In the genomic region with DNA sequence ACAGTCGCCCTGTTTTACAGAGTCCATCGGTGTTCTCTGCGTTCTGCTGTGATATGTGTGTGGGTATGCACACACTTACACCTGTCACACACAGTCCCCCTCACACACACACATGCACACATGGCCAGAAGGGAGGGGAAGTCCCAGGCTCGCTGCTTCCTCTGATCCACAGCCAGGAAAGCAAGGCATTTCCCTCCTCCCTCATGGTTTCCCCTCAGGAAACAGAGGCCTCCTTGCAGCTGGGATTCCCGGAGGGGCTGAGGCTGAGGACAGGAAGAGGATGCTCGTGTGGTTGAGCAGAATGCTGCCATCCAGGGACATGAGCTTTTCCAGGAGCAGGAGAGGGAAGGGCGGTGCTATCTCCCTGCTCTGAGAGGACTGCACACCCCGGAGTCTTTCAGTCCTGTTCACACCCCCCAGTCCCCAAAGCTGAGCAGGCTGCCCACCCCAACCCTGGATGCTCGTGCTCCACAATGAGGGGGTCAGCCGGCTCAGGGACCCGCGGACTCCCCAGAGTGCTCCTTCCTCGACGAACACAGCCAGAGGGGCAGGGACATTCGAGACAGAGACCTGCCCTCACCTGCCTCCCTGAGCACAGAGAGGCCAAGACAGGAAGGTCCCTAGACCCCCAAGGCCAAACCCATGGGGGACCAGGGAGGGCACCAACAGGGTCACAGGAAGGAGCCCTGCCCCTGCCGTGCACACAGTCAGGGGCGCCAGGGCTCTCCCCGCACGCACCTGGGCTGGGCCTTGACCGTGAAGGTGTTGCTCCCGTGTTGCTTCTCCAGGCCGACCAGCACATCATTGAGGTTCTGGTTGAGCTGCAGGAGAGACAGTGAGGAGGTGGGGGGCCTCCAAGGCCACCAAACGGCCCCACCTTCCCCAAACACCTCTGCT, we compare ENCODE assay signal across 1 cellular context.
TF ChIP-seq lines count a peak whose summit lies in the region.

No MANE protein-coding gene starts in this region.

TF ChIP-seq in IMR-90, 13 proteins besides CTCF, POLR2A, EP300 and RAD21:
- TF ChIP-seq MXI1 (IDR thresholded peaks at IDR 0.05; ENCODE audit: borderline replicate concordance, low read depth, low read length) = no peak
- TF ChIP-seq BHLHE40 (IDR thresholded peaks at IDR 0.05; ENCODE audit: low read depth, low read length) = no peak
- TF ChIP-seq SMC3 (IDR thresholded peaks at IDR 0.05; ENCODE audit: low read depth, low read length) = no peak
- TF ChIP-seq, protein P1, sequence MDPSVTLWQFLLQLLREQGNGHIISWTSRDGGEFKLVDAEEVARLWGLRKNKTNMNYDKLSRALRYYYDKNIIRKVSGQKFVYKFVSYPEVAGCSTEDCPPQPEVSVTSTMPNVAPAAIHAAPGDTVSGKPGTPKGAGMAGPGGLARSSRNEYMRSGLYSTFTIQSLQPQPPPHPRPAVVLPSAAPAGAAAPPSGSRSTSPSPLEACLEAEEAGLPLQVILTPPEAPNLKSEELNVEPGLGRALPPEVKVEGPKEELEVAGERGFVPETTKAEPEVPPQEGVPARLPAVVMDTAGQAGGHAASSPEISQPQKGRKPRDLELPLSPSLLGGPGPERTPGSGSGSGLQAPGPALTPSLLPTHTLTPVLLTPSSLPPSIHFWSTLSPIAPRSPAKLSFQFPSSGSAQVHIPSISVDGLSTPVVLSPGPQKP (IDR thresholded peaks at IDR 0.05; ENCODE audit: borderline replicate concordance, low read depth, low read length) = no peak
- TF ChIP-seq RCOR1 (IDR thresholded peaks at IDR 0.05; ENCODE audit: insufficient replicate concordance, low read length) = no peak
- no peak for TF ChIP-seq CEBPB (IDR thresholded peaks at IDR 0.05; ENCODE audit: low read depth, low read length)
- no peak for TF ChIP-seq CHD1 (IDR thresholded peaks at IDR 0.05; ENCODE audit: low read depth, low read length)
- no peak for TF ChIP-seq RFX5 (IDR thresholded peaks at IDR 0.05; ENCODE audit: low read depth, low read length)
- TF ChIP-seq MAZ (IDR thresholded peaks at IDR 0.05; ENCODE audit: borderline replicate concordance, low read depth, low read length) = no peak
- TF ChIP-seq, protein P2, sequence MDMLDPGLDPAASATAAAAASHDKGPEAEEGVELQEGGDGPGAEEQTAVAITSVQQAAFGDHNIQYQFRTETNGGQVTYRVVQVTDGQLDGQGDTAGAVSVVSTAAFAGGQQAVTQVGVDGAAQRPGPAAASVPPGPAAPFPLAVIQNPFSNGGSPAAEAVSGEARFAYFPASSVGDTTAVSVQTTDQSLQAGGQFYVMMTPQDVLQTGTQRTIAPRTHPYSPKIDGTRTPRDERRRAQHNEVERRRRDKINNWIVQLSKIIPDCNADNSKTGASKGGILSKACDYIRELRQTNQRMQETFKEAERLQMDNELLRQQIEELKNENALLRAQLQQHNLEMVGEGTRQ (IDR thresholded peaks at IDR 0.05; ENCODE audit: low read depth, low read length) = no peak
- TF ChIP-seq NFE2L2 (IDR thresholded peaks at IDR 0.05; ENCODE audit: low read depth, low read length) = no peak
- TF ChIP-seq MAFK (IDR thresholded peaks at IDR 0.05; ENCODE audit: low read depth, low read length) = no peak
